ENCODE assay signal across 8 cellular contexts in the genomic region with DNA sequence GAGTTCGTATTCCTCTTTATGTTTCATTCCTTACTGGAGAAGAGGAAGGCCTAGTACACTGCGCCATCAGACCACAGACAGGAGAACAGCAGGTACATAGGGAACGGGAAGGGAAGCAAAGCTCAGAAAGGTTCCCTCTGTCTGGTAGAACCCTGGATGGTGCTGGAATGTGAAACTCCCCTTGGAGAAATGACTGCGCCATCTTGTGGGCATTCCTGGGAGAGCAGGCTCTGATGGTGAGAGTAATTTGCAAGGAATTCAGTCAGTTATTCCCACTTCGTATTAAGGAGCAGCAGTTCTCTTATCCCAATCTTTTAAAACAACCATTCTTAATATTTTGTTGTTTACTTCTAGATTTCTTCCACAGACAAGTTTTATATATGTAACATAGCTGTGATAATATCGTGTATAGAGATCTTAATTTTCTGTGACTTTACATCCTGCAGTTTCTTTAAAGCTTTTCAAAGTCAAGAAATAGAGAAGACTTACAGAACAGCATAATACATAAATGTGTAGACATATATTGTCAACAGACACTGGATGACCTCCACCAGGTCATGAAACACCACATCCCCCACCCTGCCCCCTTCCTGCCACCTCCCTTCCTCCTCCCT.
A peak's percentile ranks its signal among the peaks of the same experiment; 100 is the strongest.
DNase-seq lines count a peak whose midpoint lies in the region; ATAC-seq, FAIRE-seq and TF ChIP-seq lines count a peak whose summit lies in the region.

No MANE protein-coding gene starts in this region.

- no peak overlapping the region for H3K9ac ChIP-seq in colonic mucosa (ENCODE audit: low read depth in 2 of 2, low read length in 2 of 2)
- no peak overlapping the region for H3K9ac ChIP-seq in HepG2 (ENCODE audit: insufficient read depth, low read depth, low read length)

- H3K9me3 ChIP-seq in colonic mucosa (no peaks in the 10 kb centered on the region), HepG2 (ENCODE audit: low read length) (no peaks in the 10 kb centered on the region)

- DNase-seq in 8988T (peak; percentile 83), GM18507 (ENCODE audit: extremely low spot score, insufficient read length, low read depth) (peak; percentile 20), NCI-H2196 (lab: John Stamatoyannopoulos, UW; ENCODE audit: unreplicated experiment) (peak; percentile 70), colonic mucosa (peak; percentile 78), HepG2 (ENCODE audit: low spot score) (peak; percentile 62)
- peak; percentile 71 for DNase-seq in activated CD4-positive, alpha-beta T cell treated with anti-CD3 and anti-CD28 coated beads for 36 hours
- DNase-seq in stimulated activated CD4-positive, alpha-beta T cell treated with anti-CD3 and anti-CD28 coated beads, TNF-alpha, amount 100 ng/mL, for 4 hours (ENCODE audit: low read depth in 3 of 3), result peak; percentile 20 to 34 (median 34)

- no peaks in the 10 kb centered on the region for H4K20me1 ChIP-seq in HepG2 (ENCODE audit: insufficient read depth, low read length)

- no peak for TF ChIP-seq POLR2A in HepG2 (IDR thresholded peaks at IDR 0.05; ENCODE audit: insufficient read depth in 1 of 2, low read depth in 2 of 2, low read length in 2 of 2)

- H3K27me3 Mint-ChIP-seq in activated CD4-positive, alpha-beta T cell treated with anti-CD3 and anti-CD28 coated beads for 36 hours, result peaks cover 5% of the 10 kb centered on the region

- no TSS peak for BruUV-seq in HepG2 (replicated peaks; lab: Mats Ljungman, UMichigan)

- TF ChIP-seq EP300 in HepG2 (IDR thresholded peaks at IDR 0.05; ENCODE audit: low read depth in 2 of 2, low read length in 2 of 2), result no peak
- TF ChIP-seq EP300 in HepG2 (CRISPR knock-in tag; IDR thresholded peaks at IDR 0.05; ENCODE audit: borderline replicate concordance), result no peak

- POLR2A ChIA-PET in activated CD4-positive, alpha-beta T cell treated with anti-CD3 and anti-CD28 coated beads for 36 hours (lab: Charles Lee), result no interaction called here
- POLR2A ChIA-PET in HepG2 (lab: Yijun Ruan, JAX), result no interaction called here

- no peak for ATAC-seq in activated CD4-positive, alpha-beta T cell treated with anti-CD3 and anti-CD28 coated beads for 36 hours
- ATAC-seq in HepG2 (peak; percentile 89), HG02571 (IDR thresholded peaks at IDR 0.05; ENCODE audit: unreplicated experiment) (no peak)

- no peak overlapping the region for H3K4me3 Mint-ChIP-seq in activated CD4-positive, alpha-beta T cell treated with anti-CD3 and anti-CD28 coated beads for 36 hours

- H3K27ac ChIP-seq in colonic mucosa, result no peak overlapping the region
- H3K27ac ChIP-seq in HepG2 (ENCODE audit: extremely low read length, insufficient read depth, low read length), result no peak overlapping the region

- no peaks in the 10 kb centered on the region for H3K79me2 ChIP-seq in HepG2 (ENCODE audit: insufficient read depth, low read length)

- H2AFZ ChIP-seq in HepG2 (ENCODE audit: low read length), result no peak overlapping the region

- no peaks in the 10 kb centered on the region for H3K9me3 Mint-ChIP-seq in activated CD4-positive, alpha-beta T cell treated with anti-CD3 and anti-CD28 coated beads for 36 hours (ENCODE audit: low read depth)

- peaks cover 5% of the 10 kb centered on the region for H3K27me3 ChIP-seq in colonic mucosa
- peaks cover 6 to 29% of the 10 kb centered on the region in 2 experiments; a peak in 4 of 5 replicates for H3K27me3 ChIP-seq in HepG2 (ENCODE audit: control insufficient read depth in 1 of 2, insufficient read depth in 2 of 2, low read length in 2 of 2)

- in situ Hi-C loops in HepG2 (cut with HindIII; ENCODE audit: extremely low pct_ligation_motif_present, low pct_unique_long_range_greater_than_20kb), result no loop called here

- H3K36me3 Mint-ChIP-seq in activated CD4-positive, alpha-beta T cell treated with anti-CD3 and anti-CD28 coated beads for 36 hours (ENCODE audit: low read depth), result no peaks in the 10 kb centered on the region

- H3K4me1 ChIP-seq in colonic mucosa, result no peaks in the 10 kb centered on the region
- no peaks in the 10 kb centered on the region for H3K4me1 ChIP-seq in HepG2 (ENCODE audit: insufficient read depth, low read length)

- CTCF ChIA-PET in activated CD4-positive, alpha-beta T cell treated with anti-CD3 and anti-CD28 coated beads for 36 hours (lab: Charles Lee), result interaction anchor here (0.7 to 2.6 kb wide), 6 partner anchors 10 to 151 kb away, joined by 3 to 17 read pairs (median 4); no protein-coding TSS in a partner anchor
- CTCF ChIA-PET in HepG2 (lab: Yijun Ruan, JAX; ENCODE audit: low intra/inter-chr PET ratio, low total read pairs), result interaction anchor here (1.1 to 1.9 kb wide), 2 partner anchors 123 to 125 kb away, joined by 3 to 51 read pairs; no protein-coding TSS in a partner anchor

- no peaks in the 10 kb centered on the region for H3K4me1 Mint-ChIP-seq in activated CD4-positive, alpha-beta T cell treated with anti-CD3 and anti-CD28 coated beads for 36 hours

- H3K36me3 ChIP-seq in colonic mucosa (no peaks in the 10 kb centered on the region), HepG2 (replicated peaks in 1 of 2; ENCODE audit: control insufficient read depth in 1 of 2, insufficient read depth in 2 of 2, low read length in 2 of 2) (no peaks in the 10 kb centered on the region)

- TF ChIP-seq CTCF in colonic mucosa (IDR thresholded peaks at IDR 0.05) (peak; percentile 78), HepG2 (CRISPR knock-in tag; IDR thresholded peaks at IDR 0.05) (peak; percentile 89)

- no peak overlapping the region for H3K4me3 ChIP-seq in colonic mucosa
- H3K4me3 ChIP-seq in HepG2 (replicated peaks in 1 of 3; ENCODE audit: insufficient read depth in 1 of 3, low read depth in 2 of 3, low read length in 3 of 3), result no peak overlapping the region

- FAIRE-seq in GM18507 (lab: Jason Lieb, UNC), result peak; percentile 81
- peak; percentile 96 for FAIRE-seq in HepG2 (lab: Jason Lieb, UNC)

- H3K27ac Mint-ChIP-seq in activated CD4-positive, alpha-beta T cell treated with anti-CD3 and anti-CD28 coated beads for 36 hours, result no peak overlapping the region

- no peak overlapping the region for H3K4me2 ChIP-seq in HepG2 (ENCODE audit: low read depth, low read length)

- WGBS in HepG2 (ENCODE audit: low lambda C conversion rate), result 8% methylated on average over 6 of the region's 6 CpGs

- TF ChIP-seq RAD21 in HepG2 (CRISPR knock-in tag; IDR thresholded peaks at IDR 0.05), result peak; percentile 50; the same call in 1 of the 2 replicates

- intact Hi-C loops in activated CD4-positive, alpha-beta T cell treated with anti-CD3 and anti-CD28 coated beads for 36 hours (cut with DNase I, micrococcal nuclease), result loop anchor here (1.0 kb wide), 3 partner anchors 47 to 123 kb away; no protein-coding TSS in a partner anchor
- intact Hi-C loops in colonic mucosa (cut with DNase I), result loop anchor here (2.0 kb wide), 1 partner anchor 122 kb away; no protein-coding TSS in a partner anchor
- intact Hi-C loops in HepG2 (cut with micrococcal nuclease; ENCODE audit: unreplicated experiment), result loop anchor here (1.0 kb wide), 1 partner anchor 123 kb away; no protein-coding TSS in a partner anchor

TF ChIP-seq in HepG2, 621 proteins besides CTCF, POLR2A, EP300 and RAD21:
- TF ChIP-seq, protein P1, sequence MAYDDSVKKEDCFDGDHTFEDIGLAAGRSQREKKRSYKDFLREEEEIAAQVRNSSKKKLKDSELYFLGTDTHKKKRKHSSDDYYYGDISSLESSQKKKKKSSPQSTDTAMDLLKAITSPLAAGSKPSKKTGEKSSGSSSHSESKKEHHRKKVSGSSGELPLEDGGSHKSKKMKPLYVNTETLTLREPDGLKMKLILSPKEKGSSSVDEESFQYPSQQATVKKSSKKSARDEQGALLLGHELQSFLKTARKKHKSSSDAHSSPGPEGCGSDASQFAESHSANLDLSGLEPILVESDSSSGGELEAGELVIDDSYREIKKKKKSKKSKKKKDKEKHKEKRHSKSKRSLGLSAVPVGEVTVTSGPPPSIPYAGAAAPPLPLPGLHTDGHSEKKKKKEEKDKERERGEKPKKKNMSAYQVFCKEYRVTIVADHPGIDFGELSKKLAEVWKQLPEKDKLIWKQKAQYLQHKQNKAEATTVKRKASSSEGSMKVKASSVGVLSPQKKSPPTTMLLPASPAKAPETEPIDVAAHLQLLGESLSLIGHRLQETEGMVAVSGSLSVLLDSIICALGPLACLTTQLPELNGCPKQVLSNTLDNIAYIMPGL (CRISPR knock-in tag; IDR thresholded peaks at IDR 0.05; ENCODE audit: borderline replicate concordance in 1 of 2, low read depth in 1 of 2), result 0 out of 4 replicates have a peak, but pooled peaks of 1 of the 2 experiments have one; percentile 26
- TF ChIP-seq TEAD3 (CRISPR knock-in tag; optimal IDR thresholded peaks at IDR 0.05; ENCODE audit: borderline replicate concordance) (peak; percentile 98), RARA (CRISPR knock-in tag; IDR thresholded peaks at IDR 0.05) (no peak), STAG1 (CRISPR knock-in tag; IDR thresholded peaks at IDR 0.05) (peak; percentile 67), ZNF331 (CRISPR knock-in tag; IDR thresholded peaks at IDR 0.05) (0 out of 2 replicates have a peak, but pooled peaks have one; percentile 31), FOXC1 (CRISPR knock-in tag; IDR thresholded peaks at IDR 0.05; ENCODE audit: borderline replicate concordance) (no peak), SMC3 (IDR thresholded peaks at IDR 0.05; ENCODE audit: low read length) (peak; percentile 95), TCF7L2 (IDR thresholded peaks at IDR 0.05; ENCODE audit: low read depth, low read length) (no peak), ZNF547 (CRISPR knock-in tag; IDR thresholded peaks at IDR 0.05) (no peak), SYNCRIP (IDR thresholded peaks at IDR 0.05; ENCODE audit: insufficient read depth, low read depth, low read length) (no peak)
- TF ChIP-seq, protein P2, sequence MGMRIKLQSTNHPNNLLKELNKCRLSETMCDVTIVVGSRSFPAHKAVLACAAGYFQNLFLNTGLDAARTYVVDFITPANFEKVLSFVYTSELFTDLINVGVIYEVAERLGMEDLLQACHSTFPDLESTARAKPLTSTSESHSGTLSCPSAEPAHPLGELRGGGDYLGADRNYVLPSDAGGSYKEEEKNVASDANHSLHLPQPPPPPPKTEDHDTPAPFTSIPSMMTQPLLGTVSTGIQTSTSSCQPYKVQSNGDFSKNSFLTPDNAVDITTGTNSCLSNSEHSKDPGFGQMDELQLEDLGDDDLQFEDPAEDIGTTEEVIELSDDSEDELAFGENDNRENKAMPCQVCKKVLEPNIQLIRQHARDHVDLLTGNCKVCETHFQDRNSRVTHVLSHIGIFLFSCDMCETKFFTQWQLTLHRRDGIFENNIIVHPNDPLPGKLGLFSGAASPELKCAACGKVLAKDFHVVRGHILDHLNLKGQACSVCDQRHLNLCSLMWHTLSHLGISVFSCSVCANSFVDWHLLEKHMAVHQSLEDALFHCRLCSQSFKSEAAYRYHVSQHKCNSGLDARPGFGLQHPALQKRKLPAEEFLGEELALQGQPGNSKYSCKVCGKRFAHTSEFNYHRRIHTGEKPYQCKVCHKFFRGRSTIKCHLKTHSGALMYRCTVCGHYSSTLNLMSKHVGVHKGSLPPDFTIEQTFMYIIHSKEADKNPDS (CRISPR knock-in tag; IDR thresholded peaks at IDR 0.05), result no peak

Comparison
In these comparisons a context has a peak if more than half of its experiments do, and no peak if none do; other contexts are left out.
1. DNase-seq: peak in every context shown above with its lines; median percentile 83 in 8988T; 78 in colonic mucosa; 71 in activated CD4-positive, alpha-beta T cell treated with anti-CD3 and anti-CD28 coated beads for 36 hours; 70 in NCI-H2196; 62 in HepG2; 34 in stimulated activated CD4-positive, alpha-beta T cell treated with anti-CD3 and anti-CD28 coated beads, TNF-alpha, amount 100 ng/mL, for 4 hours; 20 in GM18507.